ENCODE assay signal across 8 cellular contexts in genomic region chr2:73233932-73234832, GRCh38. TPM values are rescaled to one million over a fixed set of nuclear protein-coding genes. Genes with fewer than 3 reads are reported as not detected.
DNase-seq lines count a peak whose midpoint lies in the region; ATAC-seq, FAIRE-seq and TF ChIP-seq lines count a peak whose summit lies in the region.

CCT7 (plus strand) TSS chr2:73234308; CDS start chr2:73234379, 71 bp downstream.

- CTCF ChIA-PET in AG04449 (lab: Yijun Ruan, JAX): interaction anchor here (0.6 to 4.8 kb wide), 4 partner anchors 11 to 203 kb away, joined by 3 to 35 read pairs (median 12); partner anchors contain the start of gene SMYD5

- intact Hi-C loops in breast epithelium (cut with DNase I; ENCODE audit: low total_unique reads): no loop called here

- WGBS in small intestine, 3 donors: 0% methylated on average over 67 to 69 of the region's 69 CpGs

- FAIRE-seq in small intestine (lab: Jason Lieb, UNC): no peak

- peak; percentile 74 for ATAC-seq in GM18907 (IDR thresholded peaks at IDR 0.05; ENCODE audit: unreplicated experiment)
- ATAC-seq in HG03139 (IDR thresholded peaks at IDR 0.05; ENCODE audit: unreplicated experiment): peak; percentile 57

- H3K27ac ChIP-seq in WERI-Rb-1 (peak within 1 kb of the TSS; percentile 88), breast epithelium (peak within 1 kb of the TSS; percentile 92 to 94), small intestine (ENCODE audit: low read depth in 1 of 2, low read length in 1 of 2) (peak within 1 kb of the TSS; percentile 88 to 96)

- TF ChIP-seq CTCF in AG04449 (IDR thresholded peaks at IDR 0.05; ENCODE audit: insufficient read depth, low read length, missing control alignments): no peak
- no peak for TF ChIP-seq CTCF in WERI-Rb-1 (IDR thresholded peaks at IDR 0.05; ENCODE audit: low read depth, low read length)
- no peak for TF ChIP-seq CTCF in breast epithelium (IDR thresholded peaks at IDR 0.05)

- POLR2A ChIA-PET in AG04449 (lab: Yijun Ruan, JAX): interaction anchor here (0.7 to 1.5 kb wide), 14 partner anchors 11 to 944 kb away, joined by 3 to 8 read pairs (median 4); partner anchors contain the start of gene MOB1A

- H3K36me3 ChIP-seq in WERI-Rb-1 (peaks cover 50% of the 10 kb centered on the region), breast epithelium (no peaks in the 10 kb centered on the region), small intestine (ENCODE audit: control insufficient read depth in 2 of 2, insufficient read depth in 2 of 2, low read length in 2 of 2) (peaks cover 1 to 2% of the 10 kb centered on the region in 2 donors)

- DNase-seq in AG04449 (ENCODE audit: low read depth, low spot score) (no peak), NCI-H2227 (lab: John Stamatoyannopoulos, UW; ENCODE audit: unreplicated experiment) (peak; percentile 95), WERI-Rb-1 (peak; percentile 94), breast epithelium (ENCODE audit: low spot score in 2 of 2) (peak; percentile 82 to 85), iPS-NIHi11 (ENCODE audit: low spot score) (peak; percentile 82), small intestine (peak; percentile 93)

- TF ChIP-seq POLR2A in breast epithelium (IDR thresholded peaks at IDR 0.05): peak; percentile 69

- H3K4me3 ChIP-seq in AG04449 (ENCODE audit: low read depth, low read length) (peak within 1 kb of the TSS; percentile 93), WERI-Rb-1 (ENCODE audit: low read depth, low read length) (peak within 1 kb of the TSS; percentile 94), breast epithelium (peak within 1 kb of the TSS; percentile 67 to 89 (median 88)), small intestine (ENCODE audit: low read depth in 1 of 2, low read length in 2 of 2) (peak within 1 kb of the TSS; percentile 64 to 83)

- H3K27me3 ChIP-seq in WERI-Rb-1 (ENCODE audit: insufficient read depth, low read depth, severe bottlenecking) (no peaks in the 10 kb centered on the region), breast epithelium (no peaks in the 10 kb centered on the region), small intestine (ENCODE audit: control insufficient read depth in 2 of 2, insufficient read depth in 2 of 2, low read length in 2 of 2) (no peaks in the 10 kb centered on the region)

- H3K9me3 ChIP-seq in WERI-Rb-1 (ENCODE audit: severe bottlenecking) (no peaks in the 10 kb centered on the region), breast epithelium (no peaks in the 10 kb centered on the region), small intestine (ENCODE audit: control insufficient read depth, low read depth) (no peaks in the 10 kb centered on the region)

- H3K4me1 ChIP-seq in breast epithelium (no peaks in the 10 kb centered on the region), small intestine (ENCODE audit: control insufficient read depth in 2 of 2, insufficient read depth in 1 of 2, low read depth in 1 of 2, low read length in 1 of 2) (peaks cover 3 to 6% of the 10 kb centered on the region in 2 donors)

RNA-seq across cellular contexts. Expression of gene CCT7, which starts in this region (rescaled TPM):
- 100 to 1,000 TPM; 180 to 223 (median 187) TPM for total RNA-seq in breast epithelium
- polyA plus RNA-seq in small intestine: 100 to 1,000 TPM; 120 to 196 (median 131) TPM
